Comparison of ENCODE assay signal across 29 cellular contexts in genomic region chr3:42844815-42845214, GRCh38. TPM values are rescaled to one million over a fixed set of nuclear protein-coding genes. Genes with fewer than 3 reads are reported as not detected.
DNase-seq lines count a peak whose midpoint lies in the region; ATAC-seq and TF ChIP-seq lines count a peak whose summit lies in the region.
"Had no signal": no experiment of that assay in that cellular context is flagged by ENCODE, and none has a peak within 500 bp of the region (broad histone marks: within the 10 kb centered on the region; RNA-seq: fewer than 3 reads in every experiment).

No MANE protein-coding gene starts in this region.

- no peaks in the 10 kb centered on the region for H3K27me3 ChIP-seq in stomach
- no peaks in the 10 kb centered on the region for H3K27me3 ChIP-seq in upper lobe of right lung
- H3K27me3 ChIP-seq: heart left ventricle had no signal

- no peak for TF ChIP-seq EP300 in stomach (IDR thresholded peaks at IDR 0.05)

- peaks cover 18% of the 10 kb centered on the region for H3K4me1 Mint-ChIP-seq in activated CD8-positive, alpha-beta memory T cell treated with anti-CD3 and anti-CD28 coated beads, Interleukin-2, amount 10 ng/mL, durations not matched to agents 7 days and 5 days
- peaks cover 22 to 34% of the 10 kb centered on the region in 2 donors for H3K4me1 Mint-ChIP-seq in immature natural killer cell

- CTCF ChIA-PET in activated CD8-positive, alpha-beta memory T cell treated with anti-CD3 and anti-CD28 coated beads, Interleukin-2, amount 10 ng/mL, durations not matched to agents 7 days and 5 days (lab: Charles Lee): interaction anchor here (0.6 kb wide), 1 partner anchor 63 kb away, joined by 3 read pairs; no protein-coding TSS in a partner anchor

- H3K27ac ChIP-seq in stomach: peak overlapping the region in 4 of 5 donors; percentile 52 to 73 (median 64)
- H3K27ac ChIP-seq in upper lobe of right lung: peak overlapping the region; percentile 71
- H3K27ac ChIP-seq: epithelial cell of prostate, GM23248 had no signal

- H3K9me3 ChIP-seq in stomach (no peaks in the 10 kb centered on the region), upper lobe of right lung (no peaks in the 10 kb centered on the region)
- H3K9me3 ChIP-seq: heart left ventricle had no signal

- H3K27ac Mint-ChIP-seq in activated CD8-positive, alpha-beta memory T cell treated with anti-CD3 and anti-CD28 coated beads, Interleukin-2, amount 10 ng/mL, durations not matched to agents 7 days and 5 days: no peak overlapping the region
- H3K27ac Mint-ChIP-seq in immature natural killer cell: peak overlapping the region in 5 of 6 donors; percentile 23 to 70 (median 41)
- H3K27ac Mint-ChIP-seq: activated CD4-positive, alpha-beta memory T cell treated with anti-CD3 and anti-CD28 coated beads, Interleukin-2, amount 10 ng/mL, durations not matched to agents 7 days and 5 days; activated naive CD4-positive, alpha-beta T cell treated with anti-CD3 and anti-CD28 coated beads, Interleukin-2, amount 50 U/mL, for 24 hours; CD4-positive, CD25-positive, alpha-beta regulatory T cell; stimulated activated naive B cell treated with anti-CD40 and anti-IgM and Interleukin-4, amounts not matched to agents 10 μg/mL and 1 μg/mL and 100 μg/mL, for 72 hours; T-helper 2 cell treated with Interferon-gamma antibody and Interleukin-4, amounts not matched to agents 5 μg/mL and 100 μg/mL, for 36 hours had no signal

- ATAC-seq in activated CD8-positive, alpha-beta memory T cell treated with anti-CD3 and anti-CD28 coated beads, Interleukin-2, amount 10 ng/mL, durations not matched to agents 7 days and 5 days: no peak
- no peak for ATAC-seq in upper lobe of right lung
- ATAC-seq: heart left ventricle; natural killer cell treated with Interleukin-12 subunit alpha and Interleukin-12 subunit beta and Interleukin-15 and Interleukin-18, amount 100 ng/mL, for 72 hours; stimulated activated naive B cell treated with anti-CD40 and anti-IgM and Interleukin-4, amounts not matched to agents 10 μg/mL and 1 μg/mL and 100 μg/mL, for 72 hours had no signal

- H3K9me3 Mint-ChIP-seq in activated CD8-positive, alpha-beta memory T cell treated with anti-CD3 and anti-CD28 coated beads, Interleukin-2, amount 10 ng/mL, durations not matched to agents 7 days and 5 days (ENCODE audit: low read depth): no peaks in the 10 kb centered on the region
- H3K9me3 Mint-ChIP-seq in immature natural killer cell: no peaks in the 10 kb centered on the region
- H3K9me3 Mint-ChIP-seq: activated CD4-positive, alpha-beta memory T cell treated with anti-CD3 and anti-CD28 coated beads, Interleukin-2, amount 10 ng/mL, durations not matched to agents 7 days and 5 days; activated naive CD4-positive, alpha-beta T cell treated with anti-CD3 and anti-CD28 coated beads, Interleukin-2, amount 50 U/mL, for 24 hours; CD4-positive, CD25-positive, alpha-beta regulatory T cell; stimulated activated naive B cell treated with anti-CD40 and anti-IgM and Interleukin-4, amounts not matched to agents 10 μg/mL and 1 μg/mL and 100 μg/mL, for 72 hours; T-helper 2 cell treated with Interferon-gamma antibody and Interleukin-4, amounts not matched to agents 5 μg/mL and 100 μg/mL, for 36 hours had no signal

- 71 to 90% (median 80%) methylated on average over 4 of the region's 4 CpGs for WGBS in stomach, 5 donors

- peaks cover 2% of the 10 kb centered on the region for H3K36me3 Mint-ChIP-seq in activated CD8-positive, alpha-beta memory T cell treated with anti-CD3 and anti-CD28 coated beads, Interleukin-2, amount 10 ng/mL, durations not matched to agents 7 days and 5 days
- no peaks in the 10 kb centered on the region for H3K36me3 Mint-ChIP-seq in immature natural killer cell
- H3K36me3 Mint-ChIP-seq: activated naive CD4-positive, alpha-beta T cell treated with anti-CD3 and anti-CD28 coated beads, Interleukin-2, amount 50 U/mL, for 24 hours; CD4-positive, CD25-positive, alpha-beta regulatory T cell; natural killer cell treated with Interleukin-12 subunit alpha and Interleukin-12 subunit beta and Interleukin-15 and Interleukin-18, amount 100 ng/mL, for 72 hours; stimulated activated naive B cell treated with anti-CD40 and anti-IgM and Interleukin-4, amounts not matched to agents 10 μg/mL and 1 μg/mL and 100 μg/mL, for 72 hours had no signal

- H3K4me1 ChIP-seq in stomach: peaks cover 10 to 53% (median 33%) of the 10 kb centered on the region in 4 donors
- peaks cover 34% of the 10 kb centered on the region for H3K4me1 ChIP-seq in upper lobe of right lung

- peaks cover 2% of the 10 kb centered on the region for H3K27me3 Mint-ChIP-seq in activated CD8-positive, alpha-beta memory T cell treated with anti-CD3 and anti-CD28 coated beads, Interleukin-2, amount 10 ng/mL, durations not matched to agents 7 days and 5 days
- H3K27me3 Mint-ChIP-seq in immature natural killer cell (ENCODE audit: low read depth in 3 of 3): peaks cover 0 to 4% (median 0%) of the 10 kb centered on the region in 3 donors
- H3K27me3 Mint-ChIP-seq: activated naive CD4-positive, alpha-beta T cell treated with anti-CD3 and anti-CD28 coated beads, Interleukin-2, amount 50 U/mL, for 24 hours; IgD-negative memory B cell; natural killer cell treated with Interleukin-12 subunit alpha and Interleukin-12 subunit beta and Interleukin-15 and Interleukin-18, amount 100 ng/mL, for 72 hours; stimulated activated naive B cell treated with anti-CD40 and anti-IgM and Interleukin-4, amounts not matched to agents 10 μg/mL and 1 μg/mL and 100 μg/mL, for 72 hours had no signal

- peak; percentile 32 for DNase-seq in activated CD8-positive, alpha-beta memory T cell treated with anti-CD3 and anti-CD28 coated beads for 24 hours
- no peak for DNase-seq in activated CD8-positive, alpha-beta memory T cell treated with anti-CD3 and anti-CD28 coated beads, Interleukin-2, amount 10 ng/mL, durations not matched to agents 7 days and 5 days
- DNase-seq in immature natural killer cell: no peak
- DNase-seq in stomach: no peak
- no peak for DNase-seq in upper lobe of right lung
- no peak for DNase-seq in EL
- no peak for DNase-seq in NCI-H2029 treated with DMSO at 0.1 percent for 48 hours (lab: John Stamatoyannopoulos, UW)
- no peak for DNase-seq in effector CD4-positive, alpha-beta T cell
- DNase-seq: 8988T; activated CD4-positive, alpha-beta memory T cell treated with anti-CD3 and anti-CD28 coated beads, Interleukin-2, amount 10 ng/mL, durations not matched to agents 7 days and 5 days; activated T-cell treated with anti-CD3 and anti-CD28 coated beads for 4 hours; anterior cingulate cortex; CD4-positive, CD25-positive, alpha-beta regulatory T cell; DMS79 treated with DMSO at 0.1 percent for 48 hours; effector CD8-positive, alpha-beta T cell; GM23248; heart left ventricle; NCI-H446; NCI-H774; SHP77 treated with DMSO at 0.1 percent for 48 hours; small intestine; stimulated activated naive B cell treated with anti-CD40 and anti-IgM and Interleukin-4, amounts not matched to agents 10 μg/mL and 1 μg/mL and 100 μg/mL, for 72 hours had no signal

- H3K36me3 ChIP-seq in stomach: no peaks in the 10 kb centered on the region
- H3K36me3 ChIP-seq in upper lobe of right lung: no peaks in the 10 kb centered on the region
- H3K36me3 ChIP-seq: heart left ventricle had no signal

- H3K4me3 ChIP-seq in stomach: no peak overlapping the region
- H3K4me3 ChIP-seq in upper lobe of right lung: no peak overlapping the region
- H3K4me3 ChIP-seq: GM23248, heart left ventricle, lung had no signal

- TF ChIP-seq CTCF in stomach (IDR thresholded peaks at IDR 0.05) (no peak), upper lobe of right lung (IDR thresholded peaks at IDR 0.05) (no peak)

- H3K4me3 Mint-ChIP-seq in activated CD8-positive, alpha-beta memory T cell treated with anti-CD3 and anti-CD28 coated beads, Interleukin-2, amount 10 ng/mL, durations not matched to agents 7 days and 5 days: no peak overlapping the region
- H3K4me3 Mint-ChIP-seq in immature natural killer cell: no peak overlapping the region
- H3K4me3 Mint-ChIP-seq: activated CD4-positive, alpha-beta memory T cell treated with anti-CD3 and anti-CD28 coated beads, Interleukin-2, amount 10 ng/mL, durations not matched to agents 7 days and 5 days; activated naive CD4-positive, alpha-beta T cell treated with anti-CD3 and anti-CD28 coated beads, Interleukin-2, amount 50 U/mL, for 24 hours; CD4-positive, CD25-positive, alpha-beta regulatory T cell; IgD-negative memory B cell; natural killer cell treated with Interleukin-12 subunit alpha and Interleukin-12 subunit beta and Interleukin-15 and Interleukin-18, amount 100 ng/mL, for 72 hours; stimulated activated naive B cell treated with anti-CD40 and anti-IgM and Interleukin-4, amounts not matched to agents 10 μg/mL and 1 μg/mL and 100 μg/mL, for 72 hours; T-helper 2 cell treated with Interferon-gamma antibody and Interleukin-4, amounts not matched to agents 5 μg/mL and 100 μg/mL, for 36 hours had no signal

- intact Hi-C loops in stomach (cut with DNase I; ENCODE audit: low total_unique reads): no loop called here
- intact Hi-C loops in upper lobe of right lung (cut with DNase I): no loop called here

- no peak for TF ChIP-seq POLR2A in stomach (IDR thresholded peaks at IDR 0.05)

RNA-seq across cellular contexts. Expression of gene CYP8B1, which starts 30.9 kb away (rescaled TPM):
- not detected for total RNA-seq in activated CD8-positive, alpha-beta memory T cell treated with anti-CD3 and anti-CD28 coated beads, Interleukin-2, amount 10 ng/mL, durations not matched to agents 7 days and 5 days
- polyA plus RNA-seq in immature natural killer cell: not detected
- total RNA-seq in stomach: not detected
- under 1 TPM in 1 of 3 donors, not detected in 2; 0.10 TPM for polyA plus RNA-seq in stomach
- not detected for total RNA-seq in upper lobe of right lung
- total RNA-seq: activated CD4-positive, alpha-beta memory T cell treated with anti-CD3 and anti-CD28 coated beads, Interleukin-2, amount 10 ng/mL, durations not matched to agents 7 days and 5 days; CD4-positive, CD25-positive, alpha-beta regulatory T cell; GM23248; kidney epithelial cell had no signal
- polyA plus RNA-seq: CD4-positive, CD25-positive, alpha-beta regulatory T cell; GM23248; heart left ventricle; IgD-negative memory B cell had no signal

RNA-seq across cellular contexts. Expression of gene ACKR2, which starts 35.6 kb away (rescaled TPM):
- total RNA-seq in activated CD8-positive, alpha-beta memory T cell treated with anti-CD3 and anti-CD28 coated beads, Interleukin-2, amount 10 ng/mL, durations not matched to agents 7 days and 5 days: 1 to 10 TPM; 2.3 to 2.6 TPM
- polyA plus RNA-seq in immature natural killer cell (under 1 TPM in 1 of 3 donors, not detected in 2; 0.18 TPM), stomach (under 1 TPM; 0.15 to 0.50 (median 0.30) TPM)
- total RNA-seq in stomach (1 to 10 TPM in 1 of 5 donors, under 1 TPM in 1, not detected in 3; 0.72 to 2.4 TPM), upper lobe of right lung (5.2 TPM)
- total RNA-seq: CD4-positive, CD25-positive, alpha-beta regulatory T cell had no signal
- polyA plus RNA-seq: IgD-negative memory B cell had no signal

RNA-seq across cellular contexts. Expression of gene HIGD1A, which starts 40.5 kb away (rescaled TPM):
- total RNA-seq in activated CD8-positive, alpha-beta memory T cell treated with anti-CD3 and anti-CD28 coated beads, Interleukin-2, amount 10 ng/mL, durations not matched to agents 7 days and 5 days: 10 to 100 TPM; 53.6 to 71.1 TPM
- polyA plus RNA-seq in immature natural killer cell: 100 to 1,000 TPM; 111 to 204 (median 159) TPM
- 100 to 1,000 TPM in 2 of 5 donors, 10 to 100 TPM in 3; 62.0 to 313 (median 98.8) TPM for total RNA-seq in stomach
- 100 to 1,000 TPM; 202 to 413 (median 311) TPM for polyA plus RNA-seq in stomach
- total RNA-seq in upper lobe of right lung: 79.7 TPM
